Comparison of ENCODE assay signal across 1 cellular context in the genomic region with DNA sequence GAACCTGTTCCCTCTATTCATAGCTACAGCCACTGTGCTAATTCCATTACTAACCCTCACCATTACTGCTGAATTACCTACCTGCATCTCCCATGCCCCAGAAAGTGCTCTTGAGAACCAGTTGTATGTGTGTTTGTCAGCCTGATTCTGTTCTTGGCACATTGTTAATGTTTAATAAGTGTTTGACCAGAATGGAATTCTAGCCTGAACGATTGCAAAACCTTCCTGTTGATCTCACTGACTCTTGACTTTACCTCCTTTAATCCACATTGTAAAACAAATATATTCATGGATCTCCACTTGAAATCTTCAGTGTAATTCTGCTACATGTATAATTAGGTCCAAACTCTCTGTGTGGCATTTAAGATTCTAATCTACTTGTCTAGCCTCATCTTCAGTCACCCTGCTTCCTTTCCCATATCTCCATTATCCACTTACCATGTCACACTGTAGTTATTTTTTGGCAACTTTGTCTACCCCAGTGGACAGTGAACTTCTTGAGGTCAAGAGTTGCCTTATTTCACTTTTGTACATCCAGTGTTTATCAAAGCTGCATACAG.
TF ChIP-seq lines count a peak whose summit lies in the region.

No MANE protein-coding gene starts in this region.

TF ChIP-seq in HepG2, 621 proteins besides CTCF, POLR2A, EP300 and RAD21 (continued from another document and continues in another):
- TF ChIP-seq, protein P1, sequence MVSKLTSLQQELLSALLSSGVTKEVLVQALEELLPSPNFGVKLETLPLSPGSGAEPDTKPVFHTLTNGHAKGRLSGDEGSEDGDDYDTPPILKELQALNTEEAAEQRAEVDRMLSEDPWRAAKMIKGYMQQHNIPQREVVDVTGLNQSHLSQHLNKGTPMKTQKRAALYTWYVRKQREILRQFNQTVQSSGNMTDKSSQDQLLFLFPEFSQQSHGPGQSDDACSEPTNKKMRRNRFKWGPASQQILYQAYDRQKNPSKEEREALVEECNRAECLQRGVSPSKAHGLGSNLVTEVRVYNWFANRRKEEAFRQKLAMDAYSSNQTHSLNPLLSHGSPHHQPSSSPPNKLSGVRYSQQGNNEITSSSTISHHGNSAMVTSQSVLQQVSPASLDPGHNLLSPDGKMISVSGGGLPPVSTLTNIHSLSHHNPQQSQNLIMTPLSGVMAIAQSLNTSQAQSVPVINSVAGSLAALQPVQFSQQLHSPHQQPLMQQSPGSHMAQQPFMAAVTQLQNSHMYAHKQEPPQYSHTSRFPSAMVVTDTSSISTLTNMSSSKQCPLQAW (CRISPR knock-in tag; IDR thresholded peaks at IDR 0.05) = peak; percentile 95
- TF ChIP-seq, protein P2, sequence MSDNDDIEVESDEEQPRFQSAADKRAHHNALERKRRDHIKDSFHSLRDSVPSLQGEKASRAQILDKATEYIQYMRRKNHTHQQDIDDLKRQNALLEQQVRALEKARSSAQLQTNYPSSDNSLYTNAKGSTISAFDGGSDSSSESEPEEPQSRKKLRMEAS (IDR thresholded peaks at IDR 0.05) = 0 out of 2 replicates have a peak, but pooled peaks have one; percentile 54
- TF ChIP-seq ZNF777 (CRISPR knock-in tag; IDR thresholded peaks at IDR 0.05) (no peak), ZNF24 (IDR thresholded peaks at IDR 0.05) (no peak), KLF6 (CRISPR knock-in tag; IDR thresholded peaks at IDR 0.05) (0 out of 2 replicates have a peak, but pooled peaks have one; percentile 5), RORA (CRISPR knock-in tag; IDR thresholded peaks at IDR 0.05) (no peak), RFXANK (CRISPR knock-in tag; IDR thresholded peaks at IDR 0.05) (peak; percentile 81; the same call in 1 of the 2 replicates), ZNF672 (CRISPR knock-in tag; IDR thresholded peaks at IDR 0.05) (no peak), ZNF34 (CRISPR knock-in tag; IDR thresholded peaks at IDR 0.05; ENCODE audit: borderline replicate concordance) (no peak), ETV6 (CRISPR knock-in tag; conservative IDR thresholded peaks at IDR 0.05) (no peak), RBFOX2 (IDR thresholded peaks at IDR 0.05; ENCODE audit: low read depth, low read length) (no peak), ZNF788 (CRISPR knock-in tag; IDR thresholded peaks at IDR 0.05; ENCODE audit: borderline replicate concordance) (no peak), SNAPC4 (CRISPR knock-in tag; IDR thresholded peaks at IDR 0.05) (no peak), EHMT2 (IDR thresholded peaks at IDR 0.05; ENCODE audit: borderline replicate concordance, low read depth, low read length) (peak; percentile 76; the same call in 1 of the 2 replicates), JUN (CRISPR knock-in tag; IDR thresholded peaks at IDR 0.05) (peak; percentile 68), NR1H2 (CRISPR knock-in tag; IDR thresholded peaks at IDR 0.05; ENCODE audit: borderline replicate concordance, low read depth) (no peak), ZNF572 (CRISPR knock-in tag; IDR thresholded peaks at IDR 0.05) (no peak), ZNF282 (IDR thresholded peaks at IDR 0.05; ENCODE audit: partially characterized antibody) (no peak), ATF7-NPFF (CRISPR knock-in tag; IDR thresholded peaks at IDR 0.05; ENCODE audit: low read depth) (no peak), ESRRA (CRISPR knock-in tag; IDR thresholded peaks at IDR 0.05; ENCODE audit: low read depth) (no peak), ONECUT2 (CRISPR knock-in tag; IDR thresholded peaks at IDR 0.05) (0 out of 2 replicates have a peak, but pooled peaks have one; percentile 19), MXD4 (CRISPR knock-in tag; IDR thresholded peaks at IDR 0.05) (0 out of 2 replicates have a peak, but pooled peaks have one; percentile 36), NCOR1 (IDR thresholded peaks at IDR 0.05; ENCODE audit: borderline replicate concordance, low read length) (peak; percentile 69; the same call in 1 of the 2 replicates), CBFB (CRISPR knock-in tag; IDR thresholded peaks at IDR 0.05) (no peak), KDM6A (CRISPR knock-in tag; IDR thresholded peaks at IDR 0.05; ENCODE audit: low read depth) (0 out of 2 replicates have a peak, but pooled peaks have one; percentile 75)
- TF ChIP-seq, protein P3, sequence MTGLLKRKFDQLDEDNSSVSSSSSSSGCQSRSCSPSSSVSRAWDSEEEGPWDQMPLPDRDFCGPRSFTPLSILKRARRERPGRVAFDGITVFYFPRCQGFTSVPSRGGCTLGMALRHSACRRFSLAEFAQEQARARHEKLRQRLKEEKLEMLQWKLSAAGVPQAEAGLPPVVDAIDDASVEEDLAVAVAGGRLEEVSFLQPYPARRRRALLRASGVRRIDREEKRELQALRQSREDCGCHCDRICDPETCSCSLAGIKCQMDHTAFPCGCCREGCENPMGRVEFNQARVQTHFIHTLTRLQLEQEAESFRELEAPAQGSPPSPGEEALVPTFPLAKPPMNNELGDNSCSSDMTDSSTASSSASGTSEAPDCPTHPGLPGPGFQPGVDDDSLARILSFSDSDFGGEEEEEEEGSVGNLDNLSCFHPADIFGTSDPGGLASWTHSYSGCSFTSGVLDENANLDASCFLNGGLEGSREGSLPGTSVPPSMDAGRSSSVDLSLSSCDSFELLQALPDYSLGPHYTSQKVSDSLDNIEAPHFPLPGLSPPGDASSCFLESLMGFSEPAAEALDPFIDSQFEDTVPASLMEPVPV (CRISPR knock-in tag; IDR thresholded peaks at IDR 0.05) = no peak
- TF ChIP-seq, protein P4, sequence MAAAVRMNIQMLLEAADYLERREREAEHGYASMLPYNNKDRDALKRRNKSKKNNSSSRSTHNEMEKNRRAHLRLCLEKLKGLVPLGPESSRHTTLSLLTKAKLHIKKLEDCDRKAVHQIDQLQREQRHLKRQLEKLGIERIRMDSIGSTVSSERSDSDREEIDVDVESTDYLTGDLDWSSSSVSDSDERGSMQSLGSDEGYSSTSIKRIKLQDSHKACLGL (CRISPR knock-in tag; IDR thresholded peaks at IDR 0.05) = no peak
- TF ChIP-seq, protein P5, sequence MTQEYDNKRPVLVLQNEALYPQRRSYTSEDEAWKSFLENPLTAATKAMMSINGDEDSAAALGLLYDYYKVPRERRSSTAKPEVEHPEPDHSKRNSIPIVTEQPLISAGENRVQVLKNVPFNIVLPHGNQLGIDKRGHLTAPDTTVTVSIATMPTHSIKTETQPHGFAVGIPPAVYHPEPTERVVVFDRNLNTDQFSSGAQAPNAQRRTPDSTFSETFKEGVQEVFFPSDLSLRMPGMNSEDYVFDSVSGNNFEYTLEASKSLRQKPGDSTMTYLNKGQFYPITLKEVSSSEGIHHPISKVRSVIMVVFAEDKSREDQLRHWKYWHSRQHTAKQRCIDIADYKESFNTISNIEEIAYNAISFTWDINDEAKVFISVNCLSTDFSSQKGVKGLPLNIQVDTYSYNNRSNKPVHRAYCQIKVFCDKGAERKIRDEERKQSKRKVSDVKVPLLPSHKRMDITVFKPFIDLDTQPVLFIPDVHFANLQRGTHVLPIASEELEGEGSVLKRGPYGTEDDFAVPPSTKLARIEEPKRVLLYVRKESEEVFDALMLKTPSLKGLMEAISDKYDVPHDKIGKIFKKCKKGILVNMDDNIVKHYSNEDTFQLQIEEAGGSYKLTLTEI (CRISPR knock-in tag; conservative IDR thresholded peaks at IDR 0.05) = no peak
- TF ChIP-seq, protein P6, sequence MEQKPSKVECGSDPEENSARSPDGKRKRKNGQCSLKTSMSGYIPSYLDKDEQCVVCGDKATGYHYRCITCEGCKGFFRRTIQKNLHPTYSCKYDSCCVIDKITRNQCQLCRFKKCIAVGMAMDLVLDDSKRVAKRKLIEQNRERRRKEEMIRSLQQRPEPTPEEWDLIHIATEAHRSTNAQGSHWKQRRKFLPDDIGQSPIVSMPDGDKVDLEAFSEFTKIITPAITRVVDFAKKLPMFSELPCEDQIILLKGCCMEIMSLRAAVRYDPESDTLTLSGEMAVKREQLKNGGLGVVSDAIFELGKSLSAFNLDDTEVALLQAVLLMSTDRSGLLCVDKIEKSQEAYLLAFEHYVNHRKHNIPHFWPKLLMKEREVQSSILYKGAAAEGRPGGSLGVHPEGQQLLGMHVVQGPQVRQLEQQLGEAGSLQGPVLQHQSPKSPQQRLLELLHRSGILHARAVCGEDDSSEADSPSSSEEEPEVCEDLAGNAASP (CRISPR knock-in tag; IDR thresholded peaks at IDR 0.05; ENCODE audit: borderline replicate concordance) = peak; percentile 71; the same call in 1 of the 2 replicates
- TF ChIP-seq, protein P7, sequence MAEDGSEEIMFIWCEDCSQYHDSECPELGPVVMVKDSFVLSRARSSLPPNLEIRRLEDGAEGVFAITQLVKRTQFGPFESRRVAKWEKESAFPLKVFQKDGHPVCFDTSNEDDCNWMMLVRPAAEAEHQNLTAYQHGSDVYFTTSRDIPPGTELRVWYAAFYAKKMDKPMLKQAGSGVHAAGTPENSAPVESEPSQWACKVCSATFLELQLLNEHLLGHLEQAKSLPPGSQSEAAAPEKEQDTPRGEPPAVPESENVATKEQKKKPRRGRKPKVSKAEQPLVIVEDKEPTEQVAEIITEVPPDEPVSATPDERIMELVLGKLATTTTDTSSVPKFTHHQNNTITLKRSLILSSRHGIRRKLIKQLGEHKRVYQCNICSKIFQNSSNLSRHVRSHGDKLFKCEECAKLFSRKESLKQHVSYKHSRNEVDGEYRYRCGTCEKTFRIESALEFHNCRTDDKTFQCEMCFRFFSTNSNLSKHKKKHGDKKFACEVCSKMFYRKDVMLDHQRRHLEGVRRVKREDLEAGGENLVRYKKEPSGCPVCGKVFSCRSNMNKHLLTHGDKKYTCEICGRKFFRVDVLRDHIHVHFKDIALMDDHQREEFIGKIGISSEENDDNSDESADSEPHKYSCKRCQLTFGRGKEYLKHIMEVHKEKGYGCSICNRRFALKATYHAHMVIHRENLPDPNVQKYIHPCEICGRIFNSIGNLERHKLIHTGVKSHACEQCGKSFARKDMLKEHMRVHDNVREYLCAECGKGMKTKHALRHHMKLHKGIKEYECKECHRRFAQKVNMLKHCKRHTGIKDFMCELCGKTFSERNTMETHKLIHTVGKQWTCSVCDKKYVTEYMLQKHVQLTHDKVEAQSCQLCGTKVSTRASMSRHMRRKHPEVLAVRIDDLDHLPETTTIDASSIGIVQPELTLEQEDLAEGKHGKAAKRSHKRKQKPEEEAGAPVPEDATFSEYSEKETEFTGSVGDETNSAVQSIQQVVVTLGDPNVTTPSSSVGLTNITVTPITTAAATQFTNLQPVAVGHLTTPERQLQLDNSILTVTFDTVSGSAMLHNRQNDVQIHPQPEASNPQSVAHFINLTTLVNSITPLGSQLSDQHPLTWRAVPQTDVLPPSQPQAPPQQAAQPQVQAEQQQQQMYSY (CRISPR knock-in tag; IDR thresholded peaks at IDR 0.05) = no peak
